25 cellular contexts compared by ENCODE assay signal in the genomic region with DNA sequence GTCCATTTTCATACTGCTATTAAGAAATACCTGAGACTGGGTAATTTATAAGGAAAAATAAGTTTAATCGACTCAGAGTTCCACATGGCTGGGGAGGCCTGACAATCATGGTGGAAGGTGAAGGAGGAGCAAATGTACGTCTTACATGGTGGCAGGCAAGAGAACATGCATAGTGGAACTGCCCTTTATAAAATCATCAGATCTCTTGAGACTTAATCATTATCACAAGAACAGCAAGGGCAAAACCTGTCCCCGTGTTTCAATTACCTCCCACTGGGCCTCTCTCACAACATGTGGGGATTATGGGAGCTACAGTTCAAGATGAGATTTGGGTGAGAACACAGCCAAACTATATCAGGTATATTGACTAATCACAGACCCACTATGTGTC.
DNase-seq lines count a peak whose midpoint lies in the region; ATAC-seq, FAIRE-seq and TF ChIP-seq lines count a peak whose summit lies in the region.
"Had no signal": no experiment of that assay in that cellular context is flagged by ENCODE, and none has a peak within 500 bp of the region (broad histone marks: within the 10 kb centered on the region; RNA-seq: fewer than 3 reads in every experiment).

No MANE protein-coding gene starts in this region.

- no peak overlapping the region for H3K23ac ChIP-seq in IMR-90 (ENCODE audit: low read depth, low read length)

- H3K4me2 ChIP-seq in A549 (no peak overlapping the region), IMR-90 (ENCODE audit: low read depth, low read length) (no peak overlapping the region), osteoblast (ENCODE audit: insufficient read depth, low read length) (no peak overlapping the region)
- H3K4me2 ChIP-seq: smooth muscle cell had no signal

- POLR2A ChIA-PET in A549 (lab: Yijun Ruan, JAX) (no interaction called here), IMR-90 (lab: Charles Lee; ENCODE audit: unreplicated experiment) (no interaction called here)

- FAIRE-seq in A549 (lab: Jason Lieb, UNC) (no peak), frontal cortex (lab: Jason Lieb, UNC) (no peak)
- FAIRE-seq: GM12878 had no signal

- H3K27ac Mint-ChIP-seq in chondrocyte (ENCODE audit: unreplicated experiment), result peak overlapping the region; percentile 18
- H3K27ac Mint-ChIP-seq in activated naive CD4-positive, alpha-beta T cell treated with anti-CD3 and anti-CD28 coated beads for 36 hours, result no peak overlapping the region
- H3K27ac Mint-ChIP-seq: B cell; CD8-positive, alpha-beta T cell; H9; T-cell; WTC11 had no signal

- H3K4me1 Mint-ChIP-seq in chondrocyte (ENCODE audit: low read depth), result peaks cover 71% of the 10 kb centered on the region
- H3K4me1 Mint-ChIP-seq in activated naive CD4-positive, alpha-beta T cell treated with anti-CD3 and anti-CD28 coated beads for 36 hours (ENCODE audit: low read depth), result no peaks in the 10 kb centered on the region
- H3K4me1 Mint-ChIP-seq: B cell, T-cell had no signal

- BruUV-seq in IMR-90 (replicated peaks; lab: Mats Ljungman, UMichigan), result no TSS peak

- H3K9ac ChIP-seq in IMR-90 (ENCODE audit: low read depth, low read length), result no peak overlapping the region

- ATAC-seq in A549, result no peak
- ATAC-seq in IMR-90 (ENCODE audit: low read depth), result no peak
- ATAC-seq: activated T-cell treated with anti-CD3 and anti-CD28 coated beads, Interleukin-2, amount 50 U/mL, for 4 hours; CD8-positive, alpha-beta T cell; gastroesophageal sphincter; GM12878; T-cell had no signal

- intact Hi-C loops in IMR-90 (cut with micrococcal nuclease), result no loop called here
- intact Hi-C loops in activated naive CD4-positive, alpha-beta T cell treated with anti-CD3 and anti-CD28 coated beads for 36 hours (cut with micrococcal nuclease), result no loop called here

- H3K4me1 ChIP-seq in A549, result peaks cover 20% of the 10 kb centered on the region; the same call in 2 of the 3 replicates
- peaks cover 11% of the 10 kb centered on the region for H3K4me1 ChIP-seq in IMR-90 (ENCODE audit: control insufficient read depth, insufficient read depth, low read length)
- peaks cover 48% of the 10 kb centered on the region for H3K4me1 ChIP-seq in osteoblast (ENCODE audit: insufficient read depth, low read length)

- H3K18ac ChIP-seq in IMR-90 (ENCODE audit: low read depth, low read length), result peak overlapping the region; percentile 30; the same call in 1 of the 2 replicates

- DNase-seq in A549 (ENCODE audit: low read depth in 1 of 2, low spot score in 1 of 2) (no peak), IMR-90 (no peak), chondrocyte (ENCODE audit: low spot score) (no peak), osteoblast (ENCODE audit: insufficient read length, low spot score, missing footprints) (no peak), frontal cortex (ENCODE audit: low spot score in 2 of 2) (no peak), KG1 (lab: John Stamatoyannopoulos, UW) (no peak), iPS-NIHi7 (ENCODE audit: extremely low spot score) (no peak)
- no peak for DNase-seq in activated naive CD4-positive, alpha-beta T cell treated with anti-CD3 and anti-CD28 coated beads for 36 hours
- DNase-seq: ACHN; activated CD4-positive, alpha-beta T cell treated with anti-CD3 and anti-CD28 coated beads, Interleukin-2, amount 50 U/mL, for 1 hour; activated gamma-delta T cell treated with Interleukin-2 at 50 U/mL for 16 hours; activated T-cell treated with anti-CD3 and anti-CD28 coated beads, Interleukin-2, amount 50 U/mL, for 4 hours; CD8-positive, alpha-beta T cell; H9; Karpas-422; MV-4-11; stimulated activated naive CD4-positive, alpha-beta T cell; T-cell had no signal

- H2AK5ac ChIP-seq in IMR-90 (ENCODE audit: low read depth, low read length), result peak overlapping the region; percentile 47; the same call in 1 of the 2 replicates

- no peak for TF ChIP-seq POLR2A in A549 (IDR thresholded peaks at IDR 0.05; ENCODE audit: low read length)
- TF ChIP-seq POLR2A in IMR-90 (IDR thresholded peaks at IDR 0.05; ENCODE audit: low read depth, low read length), result no peak

- H4K8ac ChIP-seq in IMR-90 (ENCODE audit: low read depth in 2 of 2, low read length in 2 of 2), result 0 out of 4 replicates have a peak overlapping the region, but pooled peaks of 1 of the 2 experiments have one; percentile 70

- H3K9me3 ChIP-seq in A549 (no peaks in the 10 kb centered on the region), IMR-90 (ENCODE audit: control insufficient read depth, insufficient read depth, low read length) (no peaks in the 10 kb centered on the region), osteoblast (ENCODE audit: low read depth, low read length) (no peaks in the 10 kb centered on the region)
- H3K9me3 ChIP-seq: gastroesophageal sphincter, right atrium auricular region had no signal

- H3K79me1 ChIP-seq in IMR-90 (ENCODE audit: low read depth in 1 of 2, low read length in 2 of 2), result no peaks in the 10 kb centered on the region

- H3K79me2 ChIP-seq in osteoblast (ENCODE audit: insufficient read depth, low read length), result no peaks in the 10 kb centered on the region

- 0 out of 2 replicates have a peak overlapping the region, but pooled peaks have one; percentile 2 for H3K14ac ChIP-seq in IMR-90 (replicated peaks; ENCODE audit: low read depth, low read length)

- TF ChIP-seq RAD21 in A549 (conservative IDR thresholded peaks at IDR 0.05 in 1 of 2, IDR thresholded peaks at IDR 0.05 in 1 of 2) (no peak), IMR-90 (IDR thresholded peaks at IDR 0.05; ENCODE audit: low read length) (no peak)

- no peak overlapping the region for H3K4me3 ChIP-seq in A549
- H3K4me3 ChIP-seq in IMR-90 (ENCODE audit: insufficient read depth, low read depth, low read length), result no peak overlapping the region
- H3K4me3 ChIP-seq in osteoblast (ENCODE audit: insufficient read depth, low read length), result no peak overlapping the region
- H3K4me3 ChIP-seq: gastroesophageal sphincter, GM12878, lung, right atrium auricular region, smooth muscle cell had no signal

- peak overlapping the region; percentile 10; the same call in 1 of the 2 replicates for H4K5ac ChIP-seq in IMR-90 (ENCODE audit: low read depth, low read length)

- H3K27ac ChIP-seq in A549 (peak overlapping the region; percentile 10 to 75; a peak in 4 of 6 replicates), IMR-90 (ENCODE audit: insufficient read depth, low read length) (peak overlapping the region; percentile 51; the same call in 1 of the 2 replicates), osteoblast (ENCODE audit: low read depth, low read length) (peak overlapping the region; percentile 15)

- H4K91ac ChIP-seq in IMR-90 (ENCODE audit: insufficient read depth, low read depth, low read length), result no peak overlapping the region

- no peak overlapping the region for H3K56ac ChIP-seq in IMR-90 (ENCODE audit: extremely low read depth, insufficient read depth, low read length)

- no peak overlapping the region for H2AFZ ChIP-seq in IMR-90 (replicated peaks; ENCODE audit: low read length, poor library complexity)
- H2AFZ ChIP-seq in osteoblast (ENCODE audit: low read length), result no peak overlapping the region

- H2AK9ac ChIP-seq in IMR-90 (replicated peaks; ENCODE audit: low read depth, low read length, poor library complexity), result no peak overlapping the region

- no peaks in the 10 kb centered on the region for H3K36me3 Mint-ChIP-seq in chondrocyte (ENCODE audit: low read depth)
- H3K36me3 Mint-ChIP-seq in activated naive CD4-positive, alpha-beta T cell treated with anti-CD3 and anti-CD28 coated beads for 36 hours (ENCODE audit: low read depth), result no peaks in the 10 kb centered on the region
- H3K36me3 Mint-ChIP-seq: CD8-positive, alpha-beta T cell; T-cell; WTC11 had no signal

- no peak overlapping the region for H3K4me3 Mint-ChIP-seq in chondrocyte (ENCODE audit: unreplicated experiment)
- H3K4me3 Mint-ChIP-seq in activated naive CD4-positive, alpha-beta T cell treated with anti-CD3 and anti-CD28 coated beads for 36 hours, result no peak overlapping the region
- H3K4me3 Mint-ChIP-seq: activated T-cell treated with anti-CD3 and anti-CD28 coated beads, Interleukin-2, amount 50 U/mL, for 4 hours; B cell; CD8-positive, alpha-beta T cell; T-cell; WTC11 had no signal

- H3K27me3 ChIP-seq in IMR-90 (ENCODE audit: control insufficient read depth, insufficient read depth, low read length) (no peaks in the 10 kb centered on the region), osteoblast (ENCODE audit: insufficient read depth, low read length) (no peaks in the 10 kb centered on the region)
- H3K27me3 ChIP-seq: gastroesophageal sphincter, right atrium auricular region had no signal

- H4K20me1 ChIP-seq in IMR-90 (ENCODE audit: insufficient read depth, low read length), result no peaks in the 10 kb centered on the region
- no peaks in the 10 kb centered on the region for H4K20me1 ChIP-seq in osteoblast (ENCODE audit: insufficient read depth, low read length)

- H3K9me3 Mint-ChIP-seq in chondrocyte (ENCODE audit: low read depth), result no peaks in the 10 kb centered on the region
- no peaks in the 10 kb centered on the region for H3K9me3 Mint-ChIP-seq in activated naive CD4-positive, alpha-beta T cell treated with anti-CD3 and anti-CD28 coated beads for 36 hours
- H3K9me3 Mint-ChIP-seq: activated T-cell treated with anti-CD3 and anti-CD28 coated beads, Interleukin-2, amount 50 U/mL, for 4 hours; CD8-positive, alpha-beta T cell; H9; T-cell had no signal

- H2BK20ac ChIP-seq in IMR-90 (ENCODE audit: low read depth, low read length), result peak overlapping the region; percentile 1; the same call in 1 of the 2 replicates

- no peak overlapping the region for H2BK5ac ChIP-seq in IMR-90 (ENCODE audit: low read depth, low read length, poor library complexity, severe bottlenecking)

- TF ChIP-seq CTCF in A549 (IDR thresholded peaks at IDR 0.05) (no peak), IMR-90 (conservative IDR thresholded peaks at IDR 0.05; ENCODE audit: low read depth, low read length) (no peak), chondrocyte (IDR thresholded peaks at IDR 0.05) (no peak), osteoblast (IDR thresholded peaks at IDR 0.05; ENCODE audit: extremely low read depth, low read depth, low read length) (no peak)

- CTCF ChIA-PET in A549 (lab: Yijun Ruan, JAX) (no interaction called here), IMR-90 (lab: Yijun Ruan, JAX) (interaction anchor here (1.0 to 1.1 kb wide), 2 partner anchors 8 to 88 kb away, joined by 3 read pairs; no protein-coding TSS in a partner anchor)
- CTCF ChIA-PET in activated naive CD4-positive, alpha-beta T cell treated with anti-CD3 and anti-CD28 coated beads for 36 hours (lab: Charles Lee), result interaction anchor here (0.8 kb wide), 1 partner anchor 116 kb away, joined by 4 read pairs; no protein-coding TSS in a partner anchor

- no peak for TF ChIP-seq EP300 in A549 (IDR thresholded peaks at IDR 0.05)

- 0 out of 2 replicates have a peak overlapping the region, but pooled peaks have one; percentile 1 for H3K4ac ChIP-seq in IMR-90 (ENCODE audit: low read depth, low read length)

- no peaks in the 10 kb centered on the region for H3K27me3 Mint-ChIP-seq in chondrocyte (ENCODE audit: low read depth)
- peaks cover 6% of the 10 kb centered on the region for H3K27me3 Mint-ChIP-seq in activated naive CD4-positive, alpha-beta T cell treated with anti-CD3 and anti-CD28 coated beads for 36 hours (ENCODE audit: low read depth)

- in situ Hi-C loops in IMR-90 (cut with MboI; ENCODE audit: low sequenced_read_pairs), result no loop called here

- peaks cover 9% of the 10 kb centered on the region; the same call in 1 of the 2 replicates for H3K9me1 ChIP-seq in IMR-90 (ENCODE audit: insufficient read depth, low read length)

- dilution Hi-C loops in IMR-90 (cut with HindIII; ENCODE audit: low sequenced_read_pairs, unreplicated experiment), result no loop called here

- H2BK120ac ChIP-seq in IMR-90 (ENCODE audit: low read depth, low read length), result peak overlapping the region; percentile 91; the same call in 1 of the 2 replicates

- 63% methylated on average over 3 of the region's 3 CpGs for WGBS in A549 (ENCODE audit: missing lambda C conversion rate)
- no CpG with 5 or more reads among the region's 3 CpGs for WGBS in IMR-90 (ENCODE audit: extremely low coverage in 2 of 2, insufficient read length in 1 of 2), 2 experiments

- peak overlapping the region; percentile 12; the same call in 1 of the 3 replicates for H2BK15ac ChIP-seq in IMR-90 (ENCODE audit: low read depth, low read length)

- H3K36me3 ChIP-seq in IMR-90 (ENCODE audit: control insufficient read depth, insufficient read depth, low read length), result no peaks in the 10 kb centered on the region
- no peaks in the 10 kb centered on the region for H3K36me3 ChIP-seq in osteoblast (ENCODE audit: insufficient read depth, low read length)
- H3K36me3 ChIP-seq: gastroesophageal sphincter, right atrium auricular region had no signal
